Comparison of ENCODE assay signal across 22 cellular contexts in the genomic region with DNA sequence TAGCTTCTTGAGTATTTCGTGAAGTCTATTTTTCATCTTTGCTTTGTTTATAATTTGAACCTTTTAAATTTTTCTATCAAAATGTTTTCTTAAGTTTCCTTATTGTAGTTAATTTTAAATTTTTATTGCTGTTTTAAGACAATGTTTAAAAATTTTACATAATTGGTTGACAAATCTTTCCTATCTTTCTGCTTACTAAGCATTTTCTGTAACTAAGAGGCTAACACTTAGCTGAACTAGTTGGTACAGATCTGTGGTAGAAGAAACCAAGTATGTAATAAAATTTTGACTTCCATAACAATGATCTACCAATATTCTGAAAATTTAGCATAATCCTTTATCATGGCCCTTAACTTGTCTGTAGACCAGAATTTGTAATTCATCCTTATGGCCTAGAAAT.
"Had no signal": no experiment of that assay in that cellular context is flagged by ENCODE, and none has a peak within 500 bp of the region (broad histone marks: within the 10 kb centered on the region; RNA-seq: fewer than 3 reads in every experiment).

No MANE protein-coding gene starts in this region.

- H3K27me3 ChIP-seq: MG63, SJSA1 had no signal

- DNase-seq: Karpas-422, KG1, MG63, NCI-H1092, NCI-H1105 treated with DMSO at 0.1 percent for 48 hours, NCI-H1417 treated with DMSO at 0.1 percent for 48 hours, NCI-H187, NCI-H2029, NCI-H2081 treated with DMSO at 0.1 percent for 48 hours, NCI-H2171, NCI-H226, NCI-H446, NCI-H510A, NCI-H524 treated with DMSO at 0.1 percent for 48 hours, NCI-H69, NCI-H774, Right ventricle myocardium superior, RPMI8226, SIG-M5 had no signal

- H3K36me3 ChIP-seq: MG63, SJSA1 had no signal

- H3K4me3 ChIP-seq: MG63, SJSA1, SK-N-MC had no signal

- H3K27ac ChIP-seq: SJSA1, SK-N-MC had no signal

- FAIRE-seq: RCC 7860 had no signal

- H3K9me3 ChIP-seq: MG63, SJSA1 had no signal
